ENCODE assay signal across 10 cellular contexts in the genomic region with DNA sequence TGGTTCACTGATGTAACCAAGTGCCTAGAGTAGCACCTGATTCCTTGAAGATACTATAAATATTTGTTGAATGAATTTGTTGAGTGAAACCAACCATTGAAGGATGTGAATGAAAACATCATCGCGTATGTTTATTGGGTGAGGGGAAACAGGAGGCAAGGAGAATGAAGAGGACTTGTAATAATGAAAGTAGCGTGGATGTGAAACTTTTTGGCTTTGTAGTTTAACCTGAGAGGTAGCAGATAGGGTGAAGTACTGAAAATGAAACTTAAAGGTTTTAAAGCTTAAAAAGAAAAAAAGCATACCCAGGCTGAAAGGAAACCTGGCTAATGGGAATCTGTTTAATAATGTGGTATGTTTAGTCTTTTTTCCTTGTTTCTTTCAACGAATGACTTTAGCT. TPM values are rescaled to one million over a fixed set of nuclear protein-coding genes. Genes with fewer than 3 reads are reported as not detected.
DNase-seq lines count a peak whose midpoint lies in the region; ATAC-seq, FAIRE-seq and TF ChIP-seq lines count a peak whose summit lies in the region.
"Had no signal": no experiment of that assay in that cellular context is flagged by ENCODE, and none has a peak within 500 bp of the region (broad histone marks: within the 10 kb centered on the region; RNA-seq: fewer than 3 reads in every experiment).

No MANE protein-coding gene starts in this region.

- no peak for TF ChIP-seq POLR2A in lower leg skin (IDR thresholded peaks at IDR 0.05)

- H3K36me3 ChIP-seq in CD8-positive, alpha-beta memory T cell (ENCODE audit: insufficient read depth, low read length), result no peaks in the 10 kb centered on the region
- H3K36me3 ChIP-seq in endodermal cell (ENCODE audit: control insufficient read depth, insufficient read depth, low read length), result peaks cover 5% of the 10 kb centered on the region

- DNase-seq in CD8-positive, alpha-beta memory T cell, result peak in 2 of 5 donors; percentile 27 to 34
- DNase-seq in GM19239 (ENCODE audit: insufficient read length, low spot score), result peak; percentile 48
- DNase-seq in activated B cell treated with CpG ODN at 0.5 μM for 24 hours, result no peak
- no peak for DNase-seq in lower leg skin (ENCODE audit: low spot score in 2 of 2)
- no peak for DNase-seq in endodermal cell
- DNase-seq in COR-L47 (lab: John Stamatoyannopoulos, UW), result no peak
- no peak for DNase-seq in stimulated activated CD4-positive, alpha-beta T cell treated with anti-CD3 and anti-CD28 coated beads, Interleukin-4, amount 100 ng/mL, for 1 hour

- CTCF ChIA-PET in CD8-positive, alpha-beta memory T cell (lab: Charles Lee), result no interaction called here
- CTCF ChIA-PET in activated B cell treated with CpG ODN at 0.5 μM for 24 hours (lab: Charles Lee), result interaction anchor here (0.9 kb wide), 1 partner anchor 17 kb away, joined by 4 read pairs; no protein-coding TSS in a partner anchor

- peaks cover 59 to 79% (median 75%) of the 10 kb centered on the region in 3 donors for H3K4me1 Mint-ChIP-seq in CD8-positive, alpha-beta memory T cell
- peaks cover 62% of the 10 kb centered on the region for H3K4me1 Mint-ChIP-seq in activated B cell treated with CpG ODN at 0.5 μM for 24 hours
- H3K4me1 Mint-ChIP-seq in endodermal cell, result peaks cover 20% of the 10 kb centered on the region

- peak; percentile 70 for ATAC-seq in HG02973 (IDR thresholded peaks at IDR 0.05; ENCODE audit: unreplicated experiment)
- ATAC-seq in activated B cell treated with CpG ODN at 0.5 μM for 24 hours (ENCODE audit: low read depth), result peak; percentile 73

- no peaks in the 10 kb centered on the region for H3K27me3 Mint-ChIP-seq in CD8-positive, alpha-beta memory T cell
- H3K27me3 Mint-ChIP-seq in activated B cell treated with CpG ODN at 0.5 μM for 24 hours, result no peaks in the 10 kb centered on the region
- no peaks in the 10 kb centered on the region for H3K27me3 Mint-ChIP-seq in endodermal cell (ENCODE audit: insufficient read depth)

- H3K9me3 ChIP-seq in CD8-positive, alpha-beta memory T cell (ENCODE audit: low read length), result no peaks in the 10 kb centered on the region
- H3K9me3 ChIP-seq in endodermal cell (ENCODE audit: control insufficient read depth, low read length), result no peaks in the 10 kb centered on the region

- no peaks in the 10 kb centered on the region for H3K9me3 Mint-ChIP-seq in CD8-positive, alpha-beta memory T cell
- H3K9me3 Mint-ChIP-seq in activated B cell treated with CpG ODN at 0.5 μM for 24 hours (no peaks in the 10 kb centered on the region), endodermal cell (no peaks in the 10 kb centered on the region)

- no peak overlapping the region for H3K27ac ChIP-seq in CD8-positive, alpha-beta memory T cell (ENCODE audit: low read depth, low read length)
- no peak overlapping the region for H3K27ac ChIP-seq in endodermal cell (ENCODE audit: low read depth, low read length)

- peak overlapping the region; percentile 9 to 88 (median 52) for H3K27ac Mint-ChIP-seq in CD8-positive, alpha-beta memory T cell
- peak overlapping the region; percentile 89 for H3K27ac Mint-ChIP-seq in activated B cell treated with CpG ODN at 0.5 μM for 24 hours
- no peak overlapping the region for H3K27ac Mint-ChIP-seq in endodermal cell

- H3K4me3 Mint-ChIP-seq in CD8-positive, alpha-beta memory T cell, result peak overlapping the region; percentile 3 to 63 (median 23)
- H3K4me3 Mint-ChIP-seq in activated B cell treated with CpG ODN at 0.5 μM for 24 hours (peak overlapping the region; percentile 26), endodermal cell (no peak overlapping the region)

- peak; percentile 97 for FAIRE-seq in GM19239 (lab: Jason Lieb, UNC)
- FAIRE-seq: TTC549 had no signal

- no peak overlapping the region for H3K9ac ChIP-seq in endodermal cell (ENCODE audit: extremely low read depth, low read length, poor library complexity, severe bottlenecking)

- no peaks in the 10 kb centered on the region for H3K27me3 ChIP-seq in CD8-positive, alpha-beta memory T cell (ENCODE audit: insufficient read depth, low read length, poor library complexity, severe bottlenecking)
- H3K27me3 ChIP-seq in endodermal cell (ENCODE audit: control insufficient read depth, insufficient read depth, low read length, poor library complexity, severe bottlenecking), result no peaks in the 10 kb centered on the region

- POLR2A ChIA-PET in CD8-positive, alpha-beta memory T cell (lab: Charles Lee), result interaction anchor here (0.6 kb wide), 1 partner anchor 213 kb away, joined by 5 read pairs; no protein-coding TSS in a partner anchor
- POLR2A ChIA-PET in activated B cell treated with CpG ODN at 0.5 μM for 24 hours (lab: Charles Lee), result interaction anchor here (0.9 to 2.0 kb wide), 4 partner anchors 9 to 251 kb away, joined by 3 to 9 read pairs (median 4); partner anchors contain the start of gene CUL2

- H3K4me3 ChIP-seq in CD8-positive, alpha-beta memory T cell (ENCODE audit: low read length), result no peak overlapping the region
- H3K4me3 ChIP-seq in lower leg skin (ENCODE audit: low read depth, poor library complexity, severe bottlenecking) (no peak overlapping the region), endodermal cell (ENCODE audit: low read length) (no peak overlapping the region)
- H3K4me3 ChIP-seq: lung had no signal

- 71 to 75% methylated on average over 4 of the region's 4 CpGs for WGBS in lower leg skin, 2 donors
- WGBS in endodermal cell (ENCODE audit: insufficient coverage in 1 of 2, insufficient read length in 1 of 2), 2 experiments, result 91 to 100% methylated on average over 3 to 4 of the region's 4 CpGs

- H3K4me1 ChIP-seq in CD8-positive, alpha-beta memory T cell (ENCODE audit: insufficient read depth, low read length), result peaks cover 48% of the 10 kb centered on the region
- no peaks in the 10 kb centered on the region for H3K4me1 ChIP-seq in endodermal cell (ENCODE audit: control insufficient read depth, insufficient read depth, low read length)

- TF ChIP-seq CTCF in activated B cell treated with CpG ODN at 0.5 μM for 24 hours (IDR thresholded peaks at IDR 0.05) (no peak), lower leg skin (IDR thresholded peaks at IDR 0.05) (no peak), endodermal cell (conservative IDR thresholded peaks at IDR 0.05) (no peak)

- intact Hi-C loops in activated B cell treated with CpG ODN at 0.5 μM for 24 hours (cut with micrococcal nuclease), result loop anchor here (2.0 kb wide), 1 partner anchor 37 kb away; no protein-coding TSS in a partner anchor
- intact Hi-C loops in lower leg skin (cut with DNase I; ENCODE audit: low total_unique reads), result no loop called here

- H3K36me3 Mint-ChIP-seq in CD8-positive, alpha-beta memory T cell, result peaks cover 0 to 3% (median 0%) of the 10 kb centered on the region in 3 donors
- H3K36me3 Mint-ChIP-seq in activated B cell treated with CpG ODN at 0.5 μM for 24 hours (ENCODE audit: low read depth) (no peaks in the 10 kb centered on the region), endodermal cell (ENCODE audit: low read depth) (no peaks in the 10 kb centered on the region)

RNA-seq across cellular contexts. Expression of gene CCNY, which starts 5.2 kb away (rescaled TPM):
- 10 to 100 TPM; 58.4 to 65.2 TPM for total RNA-seq in CD8-positive, alpha-beta memory T cell
- polyA plus RNA-seq in CD8-positive, alpha-beta memory T cell, result 15.1 TPM
- 68.5 and 69.2 TPM in 2 replicates for total RNA-seq in activated B cell treated with CpG ODN at 0.5 μM for 24 hours
- 10 to 100 TPM; 23.3 to 72.3 (median 26.7) TPM for total RNA-seq in lower leg skin
- total RNA-seq in endodermal cell, result 10 to 100 TPM; 60.5 to 65.9 TPM
- 47.6 TPM for polyA plus RNA-seq in endodermal cell (2013, experiment 1 of 2)
- polyA plus RNA-seq in endodermal cell (2013, experiment 2 of 2), result 44.6 TPM
